Comparison of ENCODE assay signal across 13 cellular contexts in the genomic region with DNA sequence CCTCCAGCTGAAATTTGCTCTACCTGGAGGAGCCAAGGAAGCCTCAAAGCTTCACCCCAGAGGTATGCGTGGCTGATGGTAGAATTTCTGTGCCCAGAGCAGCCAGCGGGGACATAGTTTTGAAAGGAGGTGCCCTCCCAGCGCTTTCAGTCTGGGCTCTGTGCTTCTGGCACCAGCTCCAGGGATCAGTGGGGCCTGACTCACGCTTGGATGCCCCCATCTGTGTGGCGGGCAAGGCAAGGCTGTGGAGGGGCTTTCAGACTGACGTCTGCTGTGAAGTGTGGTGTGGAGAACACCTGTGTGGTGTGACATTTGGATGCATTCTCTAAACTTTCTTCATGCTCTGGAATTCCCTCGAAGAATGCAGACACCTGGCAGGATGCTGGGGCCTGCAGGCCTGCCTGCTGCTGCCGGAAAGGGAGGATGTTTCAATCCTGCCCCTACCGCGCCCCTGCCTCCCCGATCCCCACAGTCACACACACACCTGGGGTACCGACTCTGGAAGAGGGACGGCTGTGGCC.
A peak's percentile ranks its signal among the peaks of the same experiment; 100 is the strongest.
DNase-seq lines count a peak whose midpoint lies in the region; ATAC-seq, FAIRE-seq and TF ChIP-seq lines count a peak whose summit lies in the region.
"Had no signal": no experiment of that assay in that cellular context is flagged by ENCODE, and none has a peak within 500 bp of the region (broad histone marks: within the 10 kb centered on the region; RNA-seq: fewer than 3 reads in every experiment).

No MANE protein-coding gene starts in this region.

- H3K23ac ChIP-seq in mesendoderm (ENCODE audit: low read length), result peak overlapping the region; percentile 24

- CTCF ChIA-PET in A549 (lab: Yijun Ruan, JAX), result interaction anchor here (1.1 to 1.2 kb wide), 2 partner anchors 34 to 41 kb away, joined by 3 to 4 read pairs; no protein-coding TSS in a partner anchor
- CTCF ChIA-PET in mammary epithelial cell (lab: Charles Lee; ENCODE audit: low non-redundant PET), result interaction anchor here (0.6 kb wide), 1 partner anchor 170 kb away, joined by 6 read pairs; no protein-coding TSS in a partner anchor
- CTCF ChIA-PET in activated CD4-positive, alpha-beta memory T cell treated with anti-CD3 and anti-CD28 coated beads, Interleukin-2, amount 10 ng/mL, durations not matched to agents 7 days and 5 days (lab: Charles Lee), result interaction anchor here (0.7 kb wide), 1 partner anchor 472 kb away, joined by 3 read pairs; no protein-coding TSS in a partner anchor

- H3K4me2 ChIP-seq in A549 (peak overlapping the region; percentile 72), mammary epithelial cell (ENCODE audit: insufficient read depth, low read depth, low read length) (peak overlapping the region; percentile 44), mesendoderm (ENCODE audit: low read length) (no peak overlapping the region)

- H4K20me1 ChIP-seq in mammary epithelial cell (ENCODE audit: insufficient read depth, low read length), result no peaks in the 10 kb centered on the region

- H3K27me3 Mint-ChIP-seq in activated CD4-positive, alpha-beta memory T cell treated with anti-CD3 and anti-CD28 coated beads, Interleukin-2, amount 10 ng/mL, durations not matched to agents 7 days and 5 days, result no peaks in the 10 kb centered on the region
- H3K27me3 Mint-ChIP-seq in natural killer cell (ENCODE audit: low read depth in 2 of 2), result no peaks in the 10 kb centered on the region
- H3K27me3 Mint-ChIP-seq: activated naive CD4-positive, alpha-beta T cell treated with anti-CD3 and anti-CD28 coated beads, Interleukin-2, amount 50 U/mL, for 24 hours; IgD-negative memory B cell had no signal

- 38% methylated on average over 10 of the region's 13 CpGs for whole genome bisulfite sequencing in A549 (ENCODE audit: missing lambda C conversion rate)
- WGBS in mammary epithelial cell (ENCODE audit: low coverage, missing lambda C conversion rate), result 15% methylated on average over 13 of the region's 13 CpGs
- no CpG with 5 or more reads among the region's 13 CpGs for WGBS in mesendoderm (ENCODE audit: extremely low coverage, insufficient coverage, low lambda C conversion rate)

- H3K79me2 ChIP-seq in mammary epithelial cell (ENCODE audit: insufficient read depth, low read length) (no peaks in the 10 kb centered on the region), mesendoderm (ENCODE audit: control insufficient read depth, insufficient read depth, low read length) (no peaks in the 10 kb centered on the region)

- no peak overlapping the region for H3K4me3 Mint-ChIP-seq in activated CD4-positive, alpha-beta memory T cell treated with anti-CD3 and anti-CD28 coated beads, Interleukin-2, amount 10 ng/mL, durations not matched to agents 7 days and 5 days
- no peak overlapping the region for H3K4me3 Mint-ChIP-seq in natural killer cell
- H3K4me3 Mint-ChIP-seq: activated naive CD4-positive, alpha-beta T cell treated with anti-CD3 and anti-CD28 coated beads, Interleukin-2, amount 50 U/mL, for 24 hours; IgD-negative memory B cell; neural crest cell had no signal

- BruUV-seq in mammary epithelial cell (replicated peaks; lab: Mats Ljungman, UMichigan), result no TSS peak

- H3K27ac Mint-ChIP-seq in activated CD4-positive, alpha-beta memory T cell treated with anti-CD3 and anti-CD28 coated beads, Interleukin-2, amount 10 ng/mL, durations not matched to agents 7 days and 5 days, result no peak overlapping the region
- H3K27ac Mint-ChIP-seq in natural killer cell, result no peak overlapping the region
- H3K27ac Mint-ChIP-seq: activated naive CD4-positive, alpha-beta T cell treated with anti-CD3 and anti-CD28 coated beads, Interleukin-2, amount 50 U/mL, for 24 hours had no signal

- no peak overlapping the region for H3K18ac ChIP-seq in mesendoderm (ENCODE audit: low read length)

- no peak overlapping the region for H2AK5ac ChIP-seq in mesendoderm (ENCODE audit: low read length)

- peak overlapping the region; percentile 87 to 94 for H3K27ac ChIP-seq in A549
- H3K27ac ChIP-seq in mammary epithelial cell (ENCODE audit: insufficient read depth, low read depth, low read length), result peak overlapping the region; percentile 57
- H3K27ac ChIP-seq in mesendoderm (ENCODE audit: low read depth, low read length), result no peak overlapping the region

- no peak for DNase-seq in A549 (ENCODE audit: low read depth in 1 of 2, low spot score in 1 of 2)
- peak; percentile 64 for DNase-seq in HT1080 (ENCODE audit: low read depth)
- DNase-seq in mammary epithelial cell, result peak; percentile 58
- peak; percentile 89 for DNase-seq in mesendoderm
- no peak for DNase-seq in activated CD4-positive, alpha-beta memory T cell treated with anti-CD3 and anti-CD28 coated beads, Interleukin-2, amount 10 ng/mL, durations not matched to agents 7 days and 5 days
- DNase-seq in natural killer cell, result no peak
- no peak for DNase-seq in foreskin fibroblast
- no peak for DNase-seq in activated CD8-positive, alpha-beta memory T cell treated with anti-CD3 and anti-CD28 coated beads, Interleukin-2, amount 50 U/mL, for 48 hours
- DNase-seq: foreskin melanocyte, NCI-H774 had no signal

- no peak overlapping the region for H3K56ac ChIP-seq in mesendoderm (ENCODE audit: low read length)

- TF ChIP-seq CTCF in A549 (IDR thresholded peaks at IDR 0.05) (no peak), mammary epithelial cell (conservative IDR thresholded peaks at IDR 0.05 in 1 of 2, IDR thresholded peaks at IDR 0.05 in 1 of 2; ENCODE audit: extremely low read depth in 1 of 2, insufficient read depth in 1 of 2, low read depth in 1 of 2, low read length in 2 of 2) (no peak), natural killer cell (IDR thresholded peaks at IDR 0.05) (no peak), foreskin fibroblast (IDR thresholded peaks at IDR 0.05; ENCODE audit: low read depth, low read length) (no peak)

- H3K4ac ChIP-seq in mesendoderm (ENCODE audit: low read depth, low read length), result no peak overlapping the region

- no peak for FAIRE-seq in A549 (lab: Jason Lieb, UNC)

- ATAC-seq in A549 (peak; percentile 51 to 64), natural killer cell (no peak)

- peaks cover 76% of the 10 kb centered on the region for H3K4me1 ChIP-seq in A549
- peaks cover 37% of the 10 kb centered on the region for H3K4me1 ChIP-seq in mammary epithelial cell (ENCODE audit: insufficient read depth, low read length)
- H3K4me1 ChIP-seq in mesendoderm (ENCODE audit: control insufficient read depth, low read depth, low read length), result no peaks in the 10 kb centered on the region

- no peaks in the 10 kb centered on the region for H3K27me3 ChIP-seq in mammary epithelial cell (ENCODE audit: insufficient read depth, low read length)
- H3K27me3 ChIP-seq in mesendoderm (ENCODE audit: insufficient read depth, low read length, poor library complexity), result no peaks in the 10 kb centered on the region

- H3K9me3 ChIP-seq in A549 (no peaks in the 10 kb centered on the region), mammary epithelial cell (replicated peaks; ENCODE audit: insufficient read depth, low read length) (no peaks in the 10 kb centered on the region)

- no peak for TF ChIP-seq POLR2A in A549 (IDR thresholded peaks at IDR 0.05; ENCODE audit: low read length)

- H3K9ac ChIP-seq in mammary epithelial cell (ENCODE audit: insufficient read depth, low read length), result no peak overlapping the region
- no peak overlapping the region for H3K9ac ChIP-seq in mesendoderm (ENCODE audit: low read length)

- H2BK120ac ChIP-seq in mesendoderm (ENCODE audit: low read depth, low read length), result no peak overlapping the region

- H3K4me3 ChIP-seq in A549 (0 out of 3 replicates have a peak overlapping the region, but pooled peaks have one; percentile 8), mammary epithelial cell (replicated peaks in 1 of 3; ENCODE audit: insufficient read depth in 1 of 3, low read depth in 2 of 3, low read length in 3 of 3) (no peak overlapping the region), mesendoderm (ENCODE audit: low read length) (no peak overlapping the region), foreskin fibroblast (ENCODE audit: low read depth in 1 of 2, low read length in 2 of 2) (no peak overlapping the region)

- no peak overlapping the region for H4K5ac ChIP-seq in mesendoderm (ENCODE audit: low read length)

- TF ChIP-seq EP300 in A549 (IDR thresholded peaks at IDR 0.05), result peak in 1 of 2 experiments; percentile 66; a peak in 1 of 5 replicates

- no peak for TF ChIP-seq RAD21 in A549 (conservative IDR thresholded peaks at IDR 0.05 in 1 of 2, IDR thresholded peaks at IDR 0.05 in 1 of 2)

- H3K9me3 Mint-ChIP-seq in activated CD4-positive, alpha-beta memory T cell treated with anti-CD3 and anti-CD28 coated beads, Interleukin-2, amount 10 ng/mL, durations not matched to agents 7 days and 5 days, result no peaks in the 10 kb centered on the region
- H3K9me3 Mint-ChIP-seq in natural killer cell, result no peaks in the 10 kb centered on the region
- H3K9me3 Mint-ChIP-seq: activated naive CD4-positive, alpha-beta T cell treated with anti-CD3 and anti-CD28 coated beads, Interleukin-2, amount 50 U/mL, for 24 hours; IgD-negative memory B cell; neural crest cell had no signal

- no peak overlapping the region for H2BK15ac ChIP-seq in mesendoderm (replicated peaks; ENCODE audit: low read depth)

- dilution Hi-C loops in mammary epithelial cell (cut with HindIII; ENCODE audit: low sequenced_read_pairs), result loop anchor here (5.0 kb wide), 1 partner anchor 71 kb away; no protein-coding TSS in a partner anchor

- no peaks in the 10 kb centered on the region for H3K79me1 ChIP-seq in mesendoderm (ENCODE audit: low read length)

- peak overlapping the region; percentile 2 for H2AFZ ChIP-seq in mammary epithelial cell (ENCODE audit: low read depth, low read length)

- H3K4me1 Mint-ChIP-seq in activated CD4-positive, alpha-beta memory T cell treated with anti-CD3 and anti-CD28 coated beads, Interleukin-2, amount 10 ng/mL, durations not matched to agents 7 days and 5 days, result no peaks in the 10 kb centered on the region
- no peaks in the 10 kb centered on the region for H3K4me1 Mint-ChIP-seq in natural killer cell
- H3K4me1 Mint-ChIP-seq: activated naive CD4-positive, alpha-beta T cell treated with anti-CD3 and anti-CD28 coated beads, Interleukin-2, amount 50 U/mL, for 24 hours had no signal

- in situ Hi-C loops in mammary epithelial cell (cut with MboI; ENCODE audit: low sequenced_read_pairs in 2 of 2), result no loop called here

- no peak overlapping the region for H2BK5ac ChIP-seq in mesendoderm (ENCODE audit: low read length)

- H3K36me3 ChIP-seq in mammary epithelial cell (ENCODE audit: insufficient read depth, low read length) (peaks cover 5% of the 10 kb centered on the region), mesendoderm (ENCODE audit: control insufficient read depth, insufficient read depth, low read length) (no peaks in the 10 kb centered on the region)

- intact Hi-C loops in mammary epithelial cell (cut with micrococcal nuclease) (loop anchor here (1.0 to 2.0 kb wide), 2 partner anchors 16 to 75 kb away; no protein-coding TSS in a partner anchor), natural killer cell (cut with micrococcal nuclease) (no loop called here)

- POLR2A ChIA-PET in A549 (lab: Yijun Ruan, JAX), result interaction anchor here (0.6 kb wide), 1 partner anchor 375 kb away, joined by 3 read pairs; no protein-coding TSS in a partner anchor
- POLR2A ChIA-PET in activated CD4-positive, alpha-beta memory T cell treated with anti-CD3 and anti-CD28 coated beads, Interleukin-2, amount 10 ng/mL, durations not matched to agents 7 days and 5 days (lab: Charles Lee), result no interaction called here

- H4K8ac ChIP-seq in mesendoderm (ENCODE audit: low read depth, low read length), result no peak overlapping the region

- no peaks in the 10 kb centered on the region for H3K36me3 Mint-ChIP-seq in activated CD4-positive, alpha-beta memory T cell treated with anti-CD3 and anti-CD28 coated beads, Interleukin-2, amount 10 ng/mL, durations not matched to agents 7 days and 5 days (ENCODE audit: low read depth)
- H3K36me3 Mint-ChIP-seq in natural killer cell, result no peaks in the 10 kb centered on the region
- H3K36me3 Mint-ChIP-seq: activated naive CD4-positive, alpha-beta T cell treated with anti-CD3 and anti-CD28 coated beads, Interleukin-2, amount 50 U/mL, for 24 hours had no signal

Comparison
In these comparisons a context has a peak if more than half of its experiments do, and no peak if none do; other contexts are left out.
1. ATAC-seq: peak in A549 (2 of 2); none in natural killer cell (0 of 3).
2. DNase-seq: peak in HT1080 (single experiment), mammary epithelial cell (single experiment) and mesendoderm (single experiment); none in A549 (0 of 2), activated CD4-positive, alpha-beta memory T cell treated with anti-CD3 and anti-CD28 coated beads, Interleukin-2, amount 10 ng/mL, durations not matched to agents 7 days and 5 days (single experiment), natural killer cell (single experiment), foreskin fibroblast (0 of 2) and activated CD8-positive, alpha-beta memory T cell treated with anti-CD3 and anti-CD28 coated beads, Interleukin-2, amount 50 U/mL, for 48 hours (single experiment).